ENCODE assay signal across 16 cellular contexts in the genomic region with DNA sequence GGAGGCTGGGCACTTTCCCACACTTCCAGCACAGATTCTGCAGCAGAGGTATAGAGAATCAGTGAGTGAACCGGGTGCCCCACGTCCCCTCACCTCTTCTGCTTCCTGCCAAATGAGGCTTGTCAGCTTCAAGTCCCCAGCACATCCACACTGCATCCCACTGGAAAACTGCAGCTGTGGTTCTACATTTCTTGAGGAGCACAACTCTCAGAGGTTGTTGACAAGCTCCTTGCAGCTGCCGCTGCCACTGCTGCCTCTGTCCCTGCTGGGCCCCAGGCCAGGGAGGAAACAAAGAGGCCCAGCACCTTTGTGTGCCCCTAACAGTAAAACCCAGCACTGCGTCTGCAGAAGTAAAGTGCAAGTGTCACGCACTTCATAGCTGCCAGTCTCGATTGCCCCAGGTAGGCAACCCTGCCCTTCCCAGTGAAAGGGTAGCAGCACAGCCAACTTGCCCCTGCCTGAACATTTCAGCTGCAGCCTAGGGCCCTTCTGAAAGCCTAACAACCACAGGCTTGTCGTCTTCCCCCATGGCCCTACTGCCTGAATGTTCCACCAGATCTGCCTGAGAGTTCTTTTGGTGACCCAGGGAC.
"Had no signal": no experiment of that assay in that cellular context is flagged by ENCODE, and none has a peak within 500 bp of the region (broad histone marks: within the 10 kb centered on the region; RNA-seq: fewer than 3 reads in every experiment).

No MANE protein-coding gene starts in this region.

- H3K36me3 ChIP-seq: esophagus squamous epithelium, right lobe of liver, thyroid gland had no signal

- DNase-seq: activated CD4-positive, alpha-beta memory T cell treated with anti-CD3 and anti-CD28 coated beads, Interleukin-2, amount 10 ng/mL, durations not matched to agents 7 days and 5 days; activated CD4-positive, alpha-beta T cell treated with anti-CD3 and anti-CD28 coated beads for 1 hour; activated CD4-positive, alpha-beta T cell treated with anti-CD3 and anti-CD28 coated beads, Interleukin-2, amount 10 ng/mL, durations not matched to agents 7 days and 5 days; activated naive CD8-positive, alpha-beta T cell treated with anti-CD3 and anti-CD28 coated beads, Interleukin-2, amount 50 U/mL, for 24 hours; activated T-cell treated with anti-CD3 and anti-CD28 coated beads, Interleukin-2, amount 50 U/mL, for 4 hours; amygdala; esophagus squamous epithelium; foreskin melanocyte; immature natural killer cell; naive thymus-derived CD4-positive, alpha-beta T cell; occipital lobe; right lobe of liver; stimulated activated CD4-positive, alpha-beta T cell treated with anti-CD3 and anti-CD28 coated beads, Interleukin-12 subunit alpha, Interleukin-12 subunit beta, amount 100 ng/mL, for 4 hours; stimulated activated CD4-positive, alpha-beta T cell treated with anti-CD3 and anti-CD28 coated beads, Interleukin-4, amount 100 ng/mL, for 1 hour; T-helper 2 cell; thyroid gland had no signal

- H3K4me1 ChIP-seq: esophagus squamous epithelium, right lobe of liver, thyroid gland had no signal

- H3K4me3 ChIP-seq: esophagus squamous epithelium, right lobe of liver, thyroid gland had no signal

- H3K27ac ChIP-seq: esophagus squamous epithelium, right lobe of liver, thyroid gland had no signal

- H3K27me3 ChIP-seq: esophagus squamous epithelium, right lobe of liver, thyroid gland had no signal

- ATAC-seq: activated naive CD8-positive, alpha-beta T cell treated with anti-CD3 and anti-CD28 coated beads, Interleukin-2, amount 50 U/mL, for 24 hours; activated T-cell treated with anti-CD3 and anti-CD28 coated beads, Interleukin-2, amount 50 U/mL, for 4 hours; naive thymus-derived CD4-positive, alpha-beta T cell had no signal

- H3K9me3 ChIP-seq: right lobe of liver, thyroid gland had no signal
